In the genomic region with DNA sequence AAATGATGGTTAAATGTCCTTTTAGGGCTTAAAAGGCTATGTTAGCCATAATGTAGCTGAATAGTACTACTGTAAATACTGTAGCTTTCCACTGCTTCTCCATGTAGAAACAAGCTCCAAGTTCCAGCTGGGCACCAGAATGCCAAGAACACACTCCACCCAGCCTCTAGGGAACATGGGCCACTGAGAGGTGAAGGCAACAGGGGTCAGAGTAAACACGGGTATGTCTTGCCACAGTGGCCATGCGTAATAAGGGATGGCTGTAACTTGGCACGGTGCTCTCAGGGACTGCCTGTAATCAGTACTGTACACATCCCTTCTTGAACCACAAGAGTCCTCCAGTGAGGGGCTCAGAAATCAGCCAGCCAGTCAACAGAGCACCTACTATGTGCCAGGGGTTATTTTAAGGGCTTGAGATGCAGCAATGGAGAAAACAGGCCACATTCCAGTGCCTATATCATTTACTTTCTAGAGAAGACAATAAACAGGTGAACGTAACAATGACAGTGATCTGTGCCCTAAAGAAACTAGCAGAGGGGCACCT, we compare ENCODE assay signal across 25 cellular contexts. TPM values are rescaled to one million over a fixed set of nuclear protein-coding genes. Genes with fewer than 3 reads are reported as not detected.
DNase-seq lines count a peak whose midpoint lies in the region; ATAC-seq, FAIRE-seq and TF ChIP-seq lines count a peak whose summit lies in the region.
"Had no signal": no experiment of that assay in that cellular context is flagged by ENCODE, and none has a peak within 500 bp of the region (broad histone marks: within the 10 kb centered on the region; RNA-seq: fewer than 3 reads in every experiment).

No MANE protein-coding gene starts in this region.

- H3K9me3 Mint-ChIP-seq in activated T-cell treated with anti-CD3 and anti-CD28 coated beads, Interleukin-2, amount 50 U/mL, for 24 hours: no peaks in the 10 kb centered on the region
- no peaks in the 10 kb centered on the region for H3K9me3 Mint-ChIP-seq in HFFc6
- H3K9me3 Mint-ChIP-seq in stimulated activated effector memory CD8-positive, alpha-beta T cell treated with anti-CD3 and anti-CD28 coated beads, Interleukin-12 subunit alpha, Interleukin-12 subunit beta, amount 100 ng/mL, for 72 hours: no peaks in the 10 kb centered on the region
- H3K9me3 Mint-ChIP-seq: CD8-positive, alpha-beta memory T cell; IgD-negative memory B cell had no signal

- no peaks in the 10 kb centered on the region for H4K20me1 ChIP-seq in K562 (replicated peaks; ENCODE audit: control insufficient read depth, insufficient read depth, low read length)

- H3K9me3 ChIP-seq in K562 (replicated peaks; ENCODE audit: control insufficient read depth, insufficient read depth, low read depth, low read length) (no peaks in the 10 kb centered on the region), mucosa of descending colon (no peaks in the 10 kb centered on the region)
- H3K9me3 ChIP-seq: Peyer's patch had no signal

- no peak for DNase-seq in activated T-cell treated with anti-CD3 and anti-CD28 coated beads, Interleukin-2, amount 50 U/mL, for 24 hours
- DNase-seq in activated T-cell treated with anti-CD3 and anti-CD28 coated beads for 4 hours: no peak
- DNase-seq in HFFc6: no peak
- no peak for DNase-seq in K562 (ENCODE audit: extremely low read depth in 1 of 4, low spot score in 3 of 4)
- DNase-seq in stimulated activated effector memory CD8-positive, alpha-beta T cell treated with anti-CD3 and anti-CD28 coated beads, Interleukin-12 subunit alpha, Interleukin-12 subunit beta, amount 100 ng/mL, for 72 hours (ENCODE audit: low spot score in 2 of 2): no peak
- no peak for DNase-seq in SKM-1 (lab: John Stamatoyannopoulos, UW; ENCODE audit: unreplicated experiment)
- no peak for DNase-seq in mucosa of descending colon
- DNase-seq: 8988T; Calu3; CD8-positive, alpha-beta memory T cell; DMS153; Karpas-422; MV-4-11; NCI-H1105 treated with DMSO at 0.1 percent for 48 hours; NCI-H2029 treated with DMSO at 0.1 percent for 48 hours; NCI-H226; NCI-H524; NCI-H82; Peyer's patch had no signal

- H3K9ac ChIP-seq in K562 (ENCODE audit: insufficient read depth in 1 of 2, low read depth in 2 of 2, low read length in 2 of 2): no peak overlapping the region

- TF ChIP-seq CTCF in HFFc6 (IDR thresholded peaks at IDR 0.05) (no peak), K562 (IDR thresholded peaks at IDR 0.05 in 2 of 3, conservative IDR thresholded peaks at IDR 0.05 in 1 of 3; ENCODE audit: insufficient read depth in 2 of 3, low read depth in 1 of 3, low read length in 3 of 3) (no peak), mucosa of descending colon (IDR thresholded peaks at IDR 0.05) (no peak)

- H2AFZ ChIP-seq in K562 (ENCODE audit: low read depth, low read length): no peak overlapping the region

- no peaks in the 10 kb centered on the region for H3K27me3 Mint-ChIP-seq in activated T-cell treated with anti-CD3 and anti-CD28 coated beads, Interleukin-2, amount 50 U/mL, for 24 hours
- H3K27me3 Mint-ChIP-seq in HFFc6 (ENCODE audit: insufficient read depth): no peaks in the 10 kb centered on the region; the same call in none of the 2 replicates
- H3K27me3 Mint-ChIP-seq: CD8-positive, alpha-beta memory T cell; IgD-negative memory B cell had no signal

- no peak for TF ChIP-seq EP300 in K562 (IDR thresholded peaks at IDR 0.05; ENCODE audit: low read length)

- H3K36me3 Mint-ChIP-seq in activated T-cell treated with anti-CD3 and anti-CD28 coated beads, Interleukin-2, amount 50 U/mL, for 24 hours (ENCODE audit: low read depth): peaks cover 100% of the 10 kb centered on the region
- H3K36me3 Mint-ChIP-seq in HFFc6 (ENCODE audit: low read depth): peaks cover 63% of the 10 kb centered on the region
- peaks cover 99% of the 10 kb centered on the region for H3K36me3 Mint-ChIP-seq in stimulated activated effector memory CD8-positive, alpha-beta T cell treated with anti-CD3 and anti-CD28 coated beads, Interleukin-12 subunit alpha, Interleukin-12 subunit beta, amount 100 ng/mL, for 72 hours

- intact Hi-C loops in K562 (cut with micrococcal nuclease) (no loop called here), mucosa of descending colon (cut with DNase I, micrococcal nuclease) (no loop called here)

- H3K4me2 ChIP-seq in K562 (ENCODE audit: insufficient read depth, low read length): no peak overlapping the region

- FAIRE-seq in K562 (lab: Jason Lieb, UNC): no peak
- FAIRE-seq: GM12891, H54 had no signal

- 92% methylated on average over 4 of the region's 4 CpGs for WGBS in K562 (ENCODE audit: insufficient coverage, low coverage, missing lambda C conversion rate)

- no peak for TF ChIP-seq POLR2A in K562 (conservative IDR thresholded peaks at IDR 0.05)

- no peak overlapping the region for H3K27ac ChIP-seq in K562 (ENCODE audit: extremely low read depth, low read depth, low read length)
- H3K27ac ChIP-seq: C4-2B, Peyer's patch had no signal

- peaks cover 99% of the 10 kb centered on the region for H3K36me3 ChIP-seq in K562 (ENCODE audit: control insufficient read depth, insufficient read depth, low read length)
- peaks cover 23% of the 10 kb centered on the region for H3K36me3 ChIP-seq in mucosa of descending colon (ENCODE audit: low read depth)

- H3K4me3 ChIP-seq in K562 (no peak overlapping the region), mucosa of descending colon (no peak overlapping the region)
- H3K4me3 ChIP-seq: Peyer's patch had no signal

- no peaks in the 10 kb centered on the region for H3K27me3 ChIP-seq in K562 (ENCODE audit: control insufficient read depth in 2 of 2, insufficient read depth in 2 of 2, low read length in 2 of 2)
- H3K27me3 ChIP-seq: Peyer's patch had no signal

- CTCF ChIA-PET in K562 (lab: Yijun Ruan, JAX; ENCODE audit: low intra/inter-chr PET ratio): no interaction called here

- H3K4me1 ChIP-seq in K562 (replicated peaks in 1 of 2; ENCODE audit: control insufficient read depth in 2 of 2, insufficient read depth in 2 of 2, low read length in 2 of 2): 0 out of 5 replicates have a peak, but pooled peaks cover 0 to 4% of the 10 kb centered on the region in 2 experiments
- H3K4me1 ChIP-seq in mucosa of descending colon (ENCODE audit: low read depth): no peaks in the 10 kb centered on the region
- H3K4me1 ChIP-seq: Peyer's patch had no signal

- H3K27ac Mint-ChIP-seq in activated T-cell treated with anti-CD3 and anti-CD28 coated beads, Interleukin-2, amount 50 U/mL, for 24 hours: peak overlapping the region; percentile 61
- peak overlapping the region; percentile 37; the same call in 1 of the 2 replicates for H3K27ac Mint-ChIP-seq in HFFc6
- peak overlapping the region; percentile 48 for H3K27ac Mint-ChIP-seq in stimulated activated effector memory CD8-positive, alpha-beta T cell treated with anti-CD3 and anti-CD28 coated beads, Interleukin-12 subunit alpha, Interleukin-12 subunit beta, amount 100 ng/mL, for 72 hours
- H3K27ac Mint-ChIP-seq: IgD-negative memory B cell had no signal

- ATAC-seq in K562 (no peak), mucosa of descending colon (no peak)
- no peak for ATAC-seq in stimulated activated effector memory CD8-positive, alpha-beta T cell treated with anti-CD3 and anti-CD28 coated beads, Interleukin-12 subunit alpha, Interleukin-12 subunit beta, amount 100 ng/mL, for 72 hours
- no peak for ATAC-seq in activated CD4-positive, CD25-positive, alpha-beta regulatory T cell treated with anti-CD3 and anti-CD28 coated beads, Interleukin-2, amount 50 U/mL, for 24 hours
- ATAC-seq: SK-N-SH treated with all-trans-retinoic acid at 6 μM for 48 hours had no signal

- POLR2A ChIA-PET in K562 (lab: Yijun Ruan, JAX): interaction anchor here (0.9 to 13.4 kb wide), 5 partner anchors 9 to 57 kb away, joined by 3 to 129 read pairs (median 6); a partner anchor contains a TSS

- no peak for TF ChIP-seq RAD21 in K562 (CRISPR knock-in tag; conservative IDR thresholded peaks at IDR 0.05 in 1 of 2, IDR thresholded peaks at IDR 0.05 in 1 of 2)

- no TSS peak for BruUV-seq in K562 (replicated peaks; lab: Mats Ljungman, UMichigan)

- peaks cover 9% of the 10 kb centered on the region; the same call in 2 of the 3 replicates for H3K79me2 ChIP-seq in K562 (ENCODE audit: control insufficient read depth, insufficient read depth, low read length)

- no peaks in the 10 kb centered on the region for H3K9me1 ChIP-seq in K562 (ENCODE audit: control insufficient read depth, insufficient read depth, low read length)

- in situ Hi-C loops in K562 (cut with MboI): no loop called here

- H3K4me3 Mint-ChIP-seq in activated T-cell treated with anti-CD3 and anti-CD28 coated beads, Interleukin-2, amount 50 U/mL, for 24 hours: no peak overlapping the region
- H3K4me3 Mint-ChIP-seq in HFFc6: no peak overlapping the region
- no peak overlapping the region for H3K4me3 Mint-ChIP-seq in stimulated activated effector memory CD8-positive, alpha-beta T cell treated with anti-CD3 and anti-CD28 coated beads, Interleukin-12 subunit alpha, Interleukin-12 subunit beta, amount 100 ng/mL, for 72 hours
- H3K4me3 Mint-ChIP-seq: CD8-positive, alpha-beta memory T cell; IgD-negative memory B cell had no signal

- peaks cover under 1% of the 10 kb centered on the region for H3K4me1 Mint-ChIP-seq in activated T-cell treated with anti-CD3 and anti-CD28 coated beads, Interleukin-2, amount 50 U/mL, for 24 hours (ENCODE audit: low read depth)
- peaks cover 11% of the 10 kb centered on the region for H3K4me1 Mint-ChIP-seq in HFFc6 (ENCODE audit: low read depth)
- no peaks in the 10 kb centered on the region for H3K4me1 Mint-ChIP-seq in stimulated activated effector memory CD8-positive, alpha-beta T cell treated with anti-CD3 and anti-CD28 coated beads, Interleukin-12 subunit alpha, Interleukin-12 subunit beta, amount 100 ng/mL, for 72 hours
- H3K4me1 Mint-ChIP-seq: CD8-positive, alpha-beta memory T cell had no signal

RNA-seq across cellular contexts. Expression of a gene that starts 10.8 kb away (rescaled TPM):
- total RNA-seq in HFFc6 (2021; fragmentation: NEBNext Ultra II Directional; extraction: Animal tissue kit (Norgen Biotek cat#: 25700)): 100 to 1,000 TPM; 214 to 272 (median 261) TPM
- total RNA-seq in K562 (2011; cell fraction: chromatin; rRNA removed; ENCODE audit: low replicate concordance): 69.1 and 116 TPM in 2 replicates
- total RNA-seq in K562 (2011; cell fraction: nucleolus; rRNA removed): 92.4 and 122 TPM in 2 replicates
- total RNA-seq in K562 (2011; cell fraction: nucleoplasm; rRNA removed): 127 and 192 TPM in 2 replicates
- total RNA-seq in K562 (2014; rRNA removed) (187 and 221 TPM in 2 replicates), K562 (2014; rRNA removed; fragmentation: Illumina TruSeq; extraction: Trizol) (154 and 156 TPM in 2 replicates), K562 (2015; rRNA removed; fragmentation: Illumina TruSeq; extraction: Trizol) (187 TPM in 2 replicates), K562 (2021) (223 and 244 TPM in 2 replicates), mucosa of descending colon (100 to 1,000 TPM in 2 of 3 donors, 10 to 100 TPM in 1; 76.8 to 143 (median 109) TPM)
- polyA plus RNA-seq in K562 (2011; rRNA removed) (119 and 158 TPM in 2 replicates), K562 (2014; fragmentation: Illumina TruSeq; extraction: Trizol) (206 and 214 TPM in 2 replicates), K562 (2014; fragmentation: Nextera tagmentation; extraction: Ambion mirVana) (10 to 100 TPM; 27.8 to 38.7 TPM), K562 (2014; rRNA removed) (118 and 134 TPM in 2 replicates)
- polyA plus RNA-seq in K562 (2011; cell fraction: cytosol; rRNA removed): 85.0 and 92.7 TPM in 2 replicates
- polyA plus RNA-seq in K562 (2011; cell fraction: nucleus; rRNA removed): 52.0 and 69.3 TPM in 2 replicates
- 201 and 212 TPM in 2 replicates for polyA plus RNA-seq in K562 (2012)
- polyA minus RNA-seq in K562 (2011; rRNA and poly(A)+ RNA removed): 198 and 249 TPM in 2 replicates
- 104 and 126 TPM in 2 replicates for polyA minus RNA-seq in K562 (2011; cell fraction: cytosol; rRNA and poly(A)+ RNA removed)
- 35.8 and 66.0 TPM in 2 replicates for polyA minus RNA-seq in K562 (2011; cell fraction: nucleus; rRNA and poly(A)+ RNA removed)

RNA-seq across cellular contexts. Expression of a gene that starts 13.5 kb away (rescaled TPM):
- total RNA-seq in HFFc6 (2021; fragmentation: NEBNext Ultra II Directional; extraction: Animal tissue kit (Norgen Biotek cat#: 25700)): 1 to 10 TPM; 3.3 to 7.7 (median 6.5) TPM
- 119 and 126 TPM in 2 replicates for total RNA-seq in K562 (2011; cell fraction: chromatin; rRNA removed; ENCODE audit: low replicate concordance)
- 73.0 and 74.5 TPM in 2 replicates for total RNA-seq in K562 (2011; cell fraction: nucleolus; rRNA removed)
- total RNA-seq in K562 (2011; cell fraction: nucleoplasm; rRNA removed): 64.3 and 82.1 TPM in 2 replicates
- total RNA-seq in K562 (2014; rRNA removed) (18.8 and 28.0 TPM in 2 replicates), K562 (2014; rRNA removed; fragmentation: Illumina TruSeq; extraction: Trizol) (17.6 and 21.4 TPM in 2 replicates), K562 (2015; rRNA removed; fragmentation: Illumina TruSeq; extraction: Trizol) (16.6 and 17.6 TPM in 2 replicates), K562 (2021) (16.8 and 20.1 TPM in 2 replicates), mucosa of descending colon (1 to 10 TPM in 2 of 3 donors, under 1 TPM in 1; 0.76 to 4.0 (median 1.8) TPM)
- polyA plus RNA-seq in K562 (2011; rRNA removed) (44.1 and 61.3 TPM in 2 replicates), K562 (2014; fragmentation: Illumina TruSeq; extraction: Trizol) (20.9 and 24.0 TPM in 2 replicates), K562 (2014; fragmentation: Nextera tagmentation; extraction: Ambion mirVana) (10 to 100 TPM; 14.6 to 27.4 TPM), K562 (2014; rRNA removed) (28.7 TPM in 2 replicates)
- 15.3 and 28.4 TPM in 2 replicates for polyA plus RNA-seq in K562 (2011; cell fraction: cytosol; rRNA removed)
- 254 and 409 TPM in 2 replicates for polyA plus RNA-seq in K562 (2011; cell fraction: nucleus; rRNA removed)
- 42.1 and 48.1 TPM in 2 replicates for polyA plus RNA-seq in K562 (2012)
- polyA minus RNA-seq in K562 (2011; rRNA and poly(A)+ RNA removed): 24.1 and 34.7 TPM in 2 replicates
- 7.2 and 9.6 TPM in 2 replicates for polyA minus RNA-seq in K562 (2011; cell fraction: cytosol; rRNA and poly(A)+ RNA removed)
- polyA minus RNA-seq in K562 (2011; cell fraction: nucleus; rRNA and poly(A)+ RNA removed): 28.1 and 57.5 TPM in 2 replicates
- polyA plus RNA-seq: IgD-negative memory B cell had no signal

RNA-seq across cellular contexts. Expression of a gene that starts 13.5 kb away (rescaled TPM):
- total RNA-seq in HFFc6 (2021; fragmentation: NEBNext Ultra II Directional; extraction: Animal tissue kit (Norgen Biotek cat#: 25700)): 10 to 100 TPM; 70.0 to 78.7 (median 75.0) TPM
- 59.4 and 90.8 TPM in 2 replicates for total RNA-seq in K562 (2011; cell fraction: chromatin; rRNA removed; ENCODE audit: low replicate concordance)
- 82.5 and 90.0 TPM in 2 replicates for total RNA-seq in K562 (2011; cell fraction: nucleolus; rRNA removed)
- 74.9 and 93.1 TPM in 2 replicates for total RNA-seq in K562 (2011; cell fraction: nucleoplasm; rRNA removed)
- total RNA-seq in K562 (2014; rRNA removed): 99.4 and 102 TPM in 2 replicates
- 122 and 142 TPM in 2 replicates for total RNA-seq in K562 (2014; rRNA removed; fragmentation: Illumina TruSeq; extraction: Trizol)
- total RNA-seq in K562 (2015; rRNA removed; fragmentation: Illumina TruSeq; extraction: Trizol): 123 and 127 TPM in 2 replicates
- total RNA-seq in K562 (2021): 96.3 and 98.2 TPM in 2 replicates
- polyA plus RNA-seq in K562 (2011; rRNA removed): 127 and 146 TPM in 2 replicates
- 138 and 159 TPM in 2 replicates for polyA plus RNA-seq in K562 (2011; cell fraction: cytosol; rRNA removed)
- 67.4 and 86.4 TPM in 2 replicates for polyA plus RNA-seq in K562 (2011; cell fraction: nucleus; rRNA removed)
- 72.3 and 119 TPM in 2 replicates for polyA plus RNA-seq in K562 (2012)
- 103 and 105 TPM in 2 replicates for polyA plus RNA-seq in K562 (2014; fragmentation: Illumina TruSeq; extraction: Trizol)
- 100 to 1,000 TPM; 388 to 401 TPM for polyA plus RNA-seq in K562 (2014; fragmentation: Nextera tagmentation; extraction: Ambion mirVana)
- polyA plus RNA-seq in K562 (2014; rRNA removed): 138 and 143 TPM in 2 replicates
- polyA minus RNA-seq in K562 (2011; rRNA and poly(A)+ RNA removed): 80.5 and 86.3 TPM in 2 replicates
- 18.6 and 40.0 TPM in 2 replicates for polyA minus RNA-seq in K562 (2011; cell fraction: cytosol; rRNA and poly(A)+ RNA removed)
- 31.5 and 50.3 TPM in 2 replicates for polyA minus RNA-seq in K562 (2011; cell fraction: nucleus; rRNA and poly(A)+ RNA removed)
- total RNA-seq in mucosa of descending colon: 10 to 100 TPM; 63.7 to 90.3 (median 80.2) TPM

RNA-seq across cellular contexts. Expression of a gene that starts 39.5 kb away (rescaled TPM):
- 10 to 100 TPM; 15.3 to 23.3 (median 17.5) TPM for total RNA-seq in HFFc6 (2021; fragmentation: NEBNext Ultra II Directional; extraction: Animal tissue kit (Norgen Biotek cat#: 25700))
- total RNA-seq in K562 (2011; cell fraction: chromatin; rRNA removed; ENCODE audit: low replicate concordance): 7.3 and 27.3 TPM in 2 replicates
- total RNA-seq in K562 (2011; cell fraction: nucleolus; rRNA removed): 14.8 and 20.1 TPM in 2 replicates
- 10.8 and 12.2 TPM in 2 replicates for total RNA-seq in K562 (2011; cell fraction: nucleoplasm; rRNA removed)
- total RNA-seq in K562 (2014; rRNA removed) (3.1 and 5.0 TPM in 2 replicates), K562 (2014; rRNA removed; fragmentation: Illumina TruSeq; extraction: Trizol) (2.3 and 2.9 TPM in 2 replicates), K562 (2015; rRNA removed; fragmentation: Illumina TruSeq; extraction: Trizol) (4.1 and 4.4 TPM in 2 replicates), K562 (2021) (6.1 and 6.2 TPM in 2 replicates), mucosa of descending colon (100 to 1,000 TPM in 1 of 3 donors, 10 to 100 TPM in 2; 79.7 to 246 (median 99.4) TPM)
- polyA plus RNA-seq in K562 (2011; rRNA removed) (3.5 and 11.4 TPM in 2 replicates), K562 (2014; fragmentation: Illumina TruSeq; extraction: Trizol) (3.0 and 5.4 TPM in 2 replicates), K562 (2014; fragmentation: Nextera tagmentation; extraction: Ambion mirVana) (1 to 10 TPM in 1 of 2 experiments, under 1 TPM in 1; 0.89 to 1.5 TPM), K562 (2014; rRNA removed) (4.9 and 7.2 TPM in 2 replicates)
- 5.9 and 9.2 TPM in 2 replicates for polyA plus RNA-seq in K562 (2011; cell fraction: cytosol; rRNA removed)
- polyA plus RNA-seq in K562 (2011; cell fraction: nucleus; rRNA removed): 22.4 and 48.3 TPM in 2 replicates
- polyA plus RNA-seq in K562 (2012): 4.7 and 17.1 TPM in 2 replicates
- 6.7 and 8.8 TPM in 2 replicates for polyA minus RNA-seq in K562 (2011; rRNA and poly(A)+ RNA removed)
- polyA minus RNA-seq in K562 (2011; cell fraction: cytosol; rRNA and poly(A)+ RNA removed): 3.3 and 5.7 TPM in 2 replicates
- polyA minus RNA-seq in K562 (2011; cell fraction: nucleus; rRNA and poly(A)+ RNA removed): 12.0 and 22.5 TPM in 2 replicates

RNA-seq across cellular contexts. Expression of a gene that starts 40.6 kb away (rescaled TPM):
- total RNA-seq in HFFc6 (2021; fragmentation: NEBNext Ultra II Directional; extraction: Animal tissue kit (Norgen Biotek cat#: 25700)): 10 to 100 TPM; 38.9 to 47.1 (median 43.2) TPM
- total RNA-seq in K562 (2011; cell fraction: chromatin; rRNA removed; ENCODE audit: low replicate concordance): 16.9 and 49.3 TPM in 2 replicates
- 28.8 and 34.7 TPM in 2 replicates for total RNA-seq in K562 (2011; cell fraction: nucleolus; rRNA removed)
- 27.6 and 29.6 TPM in 2 replicates for total RNA-seq in K562 (2011; cell fraction: nucleoplasm; rRNA removed)
- total RNA-seq in K562 (2014; rRNA removed): 9.1 and 14.0 TPM in 2 replicates
- 2.0 and 2.4 TPM in 2 replicates for total RNA-seq in K562 (2014; rRNA removed; fragmentation: Illumina TruSeq; extraction: Trizol)
- 4.5 and 10.6 TPM in 2 replicates for total RNA-seq in K562 (2015; rRNA removed; fragmentation: Illumina TruSeq; extraction: Trizol)
- 8.9 and 9.5 TPM in 2 replicates for total RNA-seq in K562 (2021)
- 3.8 and 8.4 TPM in 2 replicates for polyA plus RNA-seq in K562 (2011; rRNA removed)
- 7.0 and 11.0 TPM in 2 replicates for polyA plus RNA-seq in K562 (2011; cell fraction: cytosol; rRNA removed)
- polyA plus RNA-seq in K562 (2011; cell fraction: nucleus; rRNA removed): 19.7 and 30.0 TPM in 2 replicates
- 6.2 and 10.6 TPM in 2 replicates for polyA plus RNA-seq in K562 (2012)
- 4.3 and 6.5 TPM in 2 replicates for polyA plus RNA-seq in K562 (2014; fragmentation: Illumina TruSeq; extraction: Trizol)
- polyA plus RNA-seq in K562 (2014; fragmentation: Nextera tagmentation; extraction: Ambion mirVana): 1 to 10 TPM in 1 of 2 experiments, under 1 TPM in 1; 0.63 to 1.0 TPM
- polyA plus RNA-seq in K562 (2014; rRNA removed): 7.3 and 8.0 TPM in 2 replicates
- polyA minus RNA-seq in K562 (2011; rRNA and poly(A)+ RNA removed): 6.2 and 7.9 TPM in 2 replicates
- polyA minus RNA-seq in K562 (2011; cell fraction: cytosol; rRNA and poly(A)+ RNA removed): 8.8 and 29.4 TPM in 2 replicates
- 9.4 and 10.1 TPM in 2 replicates for polyA minus RNA-seq in K562 (2011; cell fraction: nucleus; rRNA and poly(A)+ RNA removed)
- 10 to 100 TPM; 14.7 to 20.0 (median 18.4) TPM for total RNA-seq in mucosa of descending colon
